In the genomic region with DNA sequence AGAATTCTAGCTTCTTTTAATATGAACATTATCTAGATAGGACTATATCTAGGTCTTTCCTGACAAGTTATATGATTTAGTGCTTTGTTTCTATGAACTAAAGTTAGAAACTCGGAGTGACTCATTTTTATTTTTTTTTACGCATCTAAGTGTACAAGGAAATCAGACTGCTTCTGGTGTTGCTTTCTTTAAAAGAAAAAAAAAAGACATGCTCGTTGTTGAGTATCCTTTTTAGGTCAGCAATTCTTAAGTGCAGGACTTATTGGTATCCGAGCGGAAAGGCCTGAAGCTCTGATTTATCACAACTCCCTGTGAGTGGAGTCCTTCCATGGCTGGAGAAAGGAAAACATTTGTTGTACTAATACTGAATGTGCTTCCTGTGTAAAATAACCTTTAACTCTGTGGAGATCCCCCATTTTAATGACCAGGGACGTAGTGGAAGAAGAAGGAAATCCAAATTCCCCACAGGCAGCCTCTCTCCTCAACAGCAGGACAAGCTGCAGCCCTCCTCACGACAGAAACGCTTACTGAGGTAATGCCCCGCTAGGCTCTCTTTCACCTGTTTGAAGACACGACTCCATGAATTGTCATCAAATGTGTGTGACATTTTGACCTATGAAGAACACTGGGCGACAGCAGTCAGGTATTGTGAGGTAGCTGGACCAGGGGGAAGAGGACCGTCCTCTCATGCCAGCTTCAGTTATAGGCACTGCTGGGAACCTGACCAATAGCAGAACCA, we compare ENCODE assay signal across 17 cellular contexts. TPM values are rescaled to one million over a fixed set of nuclear protein-coding genes. Genes with fewer than 3 reads are reported as not detected.
DNase-seq lines count a peak whose midpoint lies in the region; ATAC-seq and TF ChIP-seq lines count a peak whose summit lies in the region.
"Had no signal": no experiment of that assay in that cellular context is flagged by ENCODE, and none has a peak within 500 bp of the region (broad histone marks: within the 10 kb centered on the region; RNA-seq: fewer than 3 reads in every experiment).

No MANE protein-coding gene starts in this region.

- no peaks in the 10 kb centered on the region for H3K9me3 ChIP-seq in gastroesophageal sphincter
- H3K9me3 ChIP-seq in gastrocnemius medialis: no peaks in the 10 kb centered on the region
- H3K9me3 ChIP-seq: adrenal gland, BE2C, left lung, SJCRH30 had no signal

- H3K4me1 ChIP-seq in gastroesophageal sphincter (no peaks in the 10 kb centered on the region), gastrocnemius medialis (peaks cover 0 to 16% of the 10 kb centered on the region in 2 donors)
- H3K4me1 ChIP-seq: BE2C had no signal

- H3K36me3 ChIP-seq in gastroesophageal sphincter: no peaks in the 10 kb centered on the region
- no peaks in the 10 kb centered on the region for H3K36me3 ChIP-seq in gastrocnemius medialis
- H3K36me3 ChIP-seq: adrenal gland, BE2C, left lung, SJCRH30 had no signal

- TF ChIP-seq CTCF in gastroesophageal sphincter (IDR thresholded peaks at IDR 0.05) (no peak), gastrocnemius medialis (IDR thresholded peaks at IDR 0.05 in 4 of 5, conservative IDR thresholded peaks at IDR 0.05 in 1 of 5) (no peak)

- WGBS in gastroesophageal sphincter (ENCODE audit: low coverage in 1 of 2), 2 donors: 52 to 59% methylated on average over 6 to 7 of the region's 12 CpGs

- no peak for TF ChIP-seq EP300 in gastroesophageal sphincter (IDR thresholded peaks at IDR 0.05)

- ATAC-seq in GM18870 (IDR thresholded peaks at IDR 0.05; ENCODE audit: unreplicated experiment) (peak; percentile 3), HG03520 (IDR thresholded peaks at IDR 0.05; ENCODE audit: unreplicated experiment) (peak; percentile 10), gastroesophageal sphincter (no peak), gastrocnemius medialis (peak; percentile 55 to 62)
- ATAC-seq: effector memory CD8-positive, alpha-beta T cell; left lung had no signal

- TF ChIP-seq POLR2A in gastroesophageal sphincter (IDR thresholded peaks at IDR 0.05) (no peak), gastrocnemius medialis (IDR thresholded peaks at IDR 0.05) (no peak)

- in situ Hi-C loops in gastrocnemius medialis (cut with MboI; ENCODE audit: low sequenced_read_pairs in 4 of 4): loop anchor here in 2 of 4 donors (25.0 kb wide), 1 partner anchor 329 kb away; no protein-coding TSS in a partner anchor

- peak overlapping the region in 3 of 4 donors; percentile 16 to 40 (median 30) for H3K27ac ChIP-seq in gastroesophageal sphincter
- peak overlapping the region; percentile 49 to 74 (median 67) for H3K27ac ChIP-seq in gastrocnemius medialis
- H3K27ac ChIP-seq: SJCRH30, VCaP had no signal

- intact Hi-C loops in gastrocnemius medialis (cut with DNase I; ENCODE audit: low total_unique reads): loop anchor here (2.0 kb wide), 1 partner anchor 108 kb away; no protein-coding TSS in a partner anchor

- no peak for DNase-seq in gastrocnemius medialis
- DNase-seq in CD1c-positive myeloid dendritic cell (ENCODE audit: extremely low spot score): no peak
- DNase-seq in NK-92 treated with Interleukin-12 subunit alpha and Interleukin-12 subunit beta, amount 100 ng/mL, for 24 hours (lab: John Stamatoyannopoulos, UW): no peak
- no peak for DNase-seq in NCI-H146 (lab: John Stamatoyannopoulos, UW)
- no peak for DNase-seq in HK-2 (ENCODE audit: unreplicated experiment)
- DNase-seq: activated CD8-positive, alpha-beta memory T cell treated with anti-CD3 and anti-CD28 coated beads, Interleukin-2, amount 50 U/mL, for 4 hours; BE2C; effector memory CD8-positive, alpha-beta T cell; glutamatergic neuron; left lung; NCI-H2081 treated with DMSO at 0.1 percent for 48 hours; SJCRH30 had no signal

- H3K4me3 ChIP-seq in gastroesophageal sphincter (no peak overlapping the region), gastrocnemius medialis (no peak overlapping the region)
- H3K4me3 ChIP-seq: adrenal gland, left lung, SJCRH30 had no signal

- H3K27me3 ChIP-seq in gastroesophageal sphincter (no peaks in the 10 kb centered on the region), gastrocnemius medialis (no peaks in the 10 kb centered on the region)
- H3K27me3 ChIP-seq: adrenal gland, BE2C, left lung, SJCRH30 had no signal

RNA-seq across cellular contexts. Expression of a gene that starts 17.9 kb away (rescaled TPM):
- total RNA-seq in gastroesophageal sphincter (10 to 100 TPM; 47.6 to 71.6 (median 60.1) TPM), gastrocnemius medialis (100 to 1,000 TPM; 162 to 188 (median 176) TPM)
